ENCODE assay signal across 15 cellular contexts in the genomic region with DNA sequence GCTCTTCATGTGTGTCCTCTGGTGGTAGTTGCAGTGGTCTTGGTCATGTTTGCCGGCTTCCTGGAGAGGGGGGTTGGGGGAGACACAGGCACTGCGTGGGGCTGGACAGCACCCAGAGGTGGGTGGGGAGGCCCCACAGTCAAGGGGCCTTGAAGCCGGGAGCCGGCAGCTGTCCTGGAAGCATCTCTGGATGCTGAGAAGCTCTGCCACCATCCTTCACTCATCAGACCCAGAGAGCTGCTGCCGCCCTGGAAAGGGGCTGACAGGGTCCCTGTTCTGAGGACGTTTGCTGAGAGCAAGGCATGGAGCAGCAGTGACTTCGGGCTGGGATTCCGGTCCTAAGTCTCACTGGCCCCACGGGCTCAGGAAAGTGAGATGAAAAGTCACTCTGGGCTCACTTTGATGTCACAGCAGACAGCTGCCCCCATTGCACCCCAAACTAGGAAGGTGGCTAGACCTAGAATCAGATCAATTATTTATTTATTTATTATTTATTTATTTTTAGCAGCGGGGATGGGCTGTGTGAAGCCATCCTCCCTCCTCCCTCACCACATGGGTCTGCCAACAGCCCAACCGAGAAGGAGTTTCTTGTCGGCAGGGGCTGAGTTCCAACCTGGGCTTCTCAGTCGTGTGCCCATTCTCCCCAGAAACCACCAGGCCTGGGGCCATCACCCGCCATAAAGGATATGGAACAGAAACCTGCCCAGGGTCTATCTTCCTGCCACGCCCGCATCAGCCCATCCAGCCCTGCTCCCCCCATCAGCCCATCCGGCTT.
DNase-seq lines count a peak whose midpoint lies in the region; ATAC-seq and TF ChIP-seq lines count a peak whose summit lies in the region.
"Had no signal": no experiment of that assay in that cellular context is flagged by ENCODE, and none has a peak within 500 bp of the region (broad histone marks: within the 10 kb centered on the region; RNA-seq: fewer than 3 reads in every experiment).

No MANE protein-coding gene starts in this region.

- no peaks in the 10 kb centered on the region for H3K36me3 Mint-ChIP-seq in neural crest cell (ENCODE audit: low read depth)
- H3K36me3 Mint-ChIP-seq: CD8-positive, alpha-beta T cell had no signal

- no peaks in the 10 kb centered on the region for H3K79me2 ChIP-seq in osteoblast (ENCODE audit: insufficient read depth, low read length)

- WGBS in spleen, 5 donors = 65 to 83% (median 76%) methylated on average over 11 to 17 of the region's 17 CpGs

- no peak for TF ChIP-seq CTCF in right atrium auricular region (IDR thresholded peaks at IDR 0.05)
- TF ChIP-seq CTCF in coronary artery (IDR thresholded peaks at IDR 0.05) = no peak
- no peak for TF ChIP-seq CTCF in neural crest cell (conservative IDR thresholded peaks at IDR 0.05)
- TF ChIP-seq CTCF in spleen (IDR thresholded peaks at IDR 0.05 in 8 of 11, conservative IDR thresholded peaks at IDR 0.05 in 3 of 11) = no peak
- TF ChIP-seq CTCF in osteoblast (IDR thresholded peaks at IDR 0.05; ENCODE audit: extremely low read depth, low read depth, low read length) = no peak

- H2AFZ ChIP-seq in osteoblast (ENCODE audit: low read length) = no peak overlapping the region

- H3K9me3 ChIP-seq in right atrium auricular region (no peaks in the 10 kb centered on the region), spleen (no peaks in the 10 kb centered on the region), osteoblast (ENCODE audit: low read depth, low read length) (no peaks in the 10 kb centered on the region)
- H3K9me3 ChIP-seq: A549, BE2C had no signal

- no peak overlapping the region for H3K4me3 Mint-ChIP-seq in neural crest cell
- H3K4me3 Mint-ChIP-seq: CD8-positive, alpha-beta T cell had no signal

- H4K20me1 ChIP-seq in osteoblast (ENCODE audit: insufficient read depth, low read length) = no peaks in the 10 kb centered on the region

- H3K4me2 ChIP-seq in osteoblast (ENCODE audit: insufficient read depth, low read length) = no peak overlapping the region
- H3K4me2 ChIP-seq: A549 had no signal

- no peaks in the 10 kb centered on the region for H3K4me1 Mint-ChIP-seq in neural crest cell

- no peak overlapping the region for H3K27ac ChIP-seq in right atrium auricular region
- H3K27ac ChIP-seq in coronary artery = no peak overlapping the region
- no peak overlapping the region for H3K27ac ChIP-seq in spleen
- no peak overlapping the region for H3K27ac ChIP-seq in osteoblast (ENCODE audit: low read depth, low read length)
- H3K27ac ChIP-seq: A549, C4-2B had no signal

- H3K4me1 ChIP-seq in right atrium auricular region (no peaks in the 10 kb centered on the region), spleen (no peaks in the 10 kb centered on the region), osteoblast (ENCODE audit: insufficient read depth, low read length) (no peaks in the 10 kb centered on the region)
- H3K4me1 ChIP-seq: A549, BE2C had no signal

- ATAC-seq in Right ventricle myocardium inferior (no peak), GM18867 (IDR thresholded peaks at IDR 0.05; ENCODE audit: unreplicated experiment) (no peak)
- ATAC-seq: A549; CD8-positive, alpha-beta T cell had no signal

- H3K27me3 Mint-ChIP-seq in neural crest cell (ENCODE audit: low read depth) = peaks cover 31% of the 10 kb centered on the region

- no peaks in the 10 kb centered on the region for H3K9me3 Mint-ChIP-seq in neural crest cell
- H3K9me3 Mint-ChIP-seq: CD8-positive, alpha-beta T cell had no signal

- peak overlapping the region; percentile 50 for H3K27ac Mint-ChIP-seq in neural crest cell (ENCODE audit: unreplicated experiment)
- H3K27ac Mint-ChIP-seq: CD8-positive, alpha-beta T cell had no signal

- H3K36me3 ChIP-seq in right atrium auricular region = no peaks in the 10 kb centered on the region
- no peaks in the 10 kb centered on the region for H3K36me3 ChIP-seq in spleen
- no peaks in the 10 kb centered on the region for H3K36me3 ChIP-seq in osteoblast (ENCODE audit: insufficient read depth, low read length)
- H3K36me3 ChIP-seq: BE2C had no signal

- intact Hi-C loops in Right ventricle myocardium inferior (cut with DNase I) = no loop called here
- intact Hi-C loops in spleen (cut with DNase I; ENCODE audit: low total_unique reads) = no loop called here

- DNase-seq in right atrium auricular region (ENCODE audit: low spot score) (peak; percentile 30), Right ventricle myocardium inferior (ENCODE audit: missing footprints) (no peak), coronary artery (ENCODE audit: low spot score) (peak; percentile 52), neural crest cell (ENCODE audit: low read depth, low spot score) (no peak), spleen (peak; percentile 34), cerebellar nuclear complex (lab: John Stamatoyannopoulos, UW) (no peak), osteoblast (ENCODE audit: insufficient read length, low spot score, missing footprints) (no peak)
- DNase-seq: BE2C, COR-L47, GF-D8, HCEC 1CT had no signal

- no peak for TF ChIP-seq POLR2A in spleen (IDR thresholded peaks at IDR 0.05)

- H3K27me3 ChIP-seq in right atrium auricular region (no peaks in the 10 kb centered on the region), spleen (replicated peaks in 1 of 7) (peaks cover 0 to 56% (median 3%) of the 10 kb centered on the region in 7 donors), osteoblast (ENCODE audit: insufficient read depth, low read length) (peaks cover 19% of the 10 kb centered on the region)
- H3K27me3 ChIP-seq: BE2C had no signal

- H3K4me3 ChIP-seq in right atrium auricular region = no peak overlapping the region
- no peak overlapping the region for H3K4me3 ChIP-seq in coronary artery
- no peak overlapping the region for H3K4me3 ChIP-seq in spleen
- H3K4me3 ChIP-seq in osteoblast (ENCODE audit: insufficient read depth, low read length) = no peak overlapping the region
- H3K4me3 ChIP-seq: A549 had no signal

Comparison
In these comparisons a context has a peak if more than half of its experiments do, and no peak if none do; other contexts are left out.
1. DNase-seq: peak in right atrium auricular region (single experiment), coronary artery (single experiment) and spleen (single experiment); none in Right ventricle myocardium inferior (single experiment), neural crest cell (single experiment), cerebellar nuclear complex (0 of 2) and osteoblast (single experiment).